ENCODE assay signal across 25 cellular contexts in the genomic region with DNA sequence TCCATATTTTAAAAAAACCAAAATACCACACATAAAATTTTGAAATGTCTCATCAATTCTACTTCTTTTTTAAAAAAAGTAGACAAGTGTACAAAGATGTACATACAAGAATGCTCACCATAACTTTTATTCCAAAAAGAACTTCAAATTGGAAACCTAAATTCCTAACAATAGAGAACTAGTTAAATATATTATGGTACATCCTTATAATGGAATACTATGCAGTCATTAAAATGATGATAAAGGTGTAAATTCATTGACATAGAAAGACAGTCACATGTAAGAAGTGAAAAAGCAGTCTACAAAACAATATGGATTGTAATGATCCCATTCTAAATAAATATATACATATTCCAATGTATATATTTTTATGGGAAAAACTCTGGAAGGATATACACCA.
"Had no signal": no experiment of that assay in that cellular context is flagged by ENCODE, and none has a peak within 500 bp of the region (broad histone marks: within the 10 kb centered on the region; RNA-seq: fewer than 3 reads in every experiment).

No MANE protein-coding gene starts in this region.

- H3K4me1 ChIP-seq: neural progenitor cell, parathyroid adenoma, right lobe of liver, sigmoid colon, stomach, thyroid gland, tibial nerve, upper lobe of left lung, vagina had no signal

- H3K9ac ChIP-seq: neural progenitor cell, parathyroid adenoma had no signal

- ATAC-seq: psoas muscle; right cardiac atrium; right lobe of liver; stimulated activated effector memory CD8-positive, alpha-beta T cell treated with anti-CD3 and anti-CD28 coated beads, Interleukin-12 subunit alpha, Interleukin-12 subunit beta, amount 100 ng/mL, for 72 hours; stimulated activated naive B cell treated with anti-CD40 and anti-IgM and Interleukin-4, amounts not matched to agents 10 μg/mL and 1 μg/mL and 100 μg/mL, for 72 hours had no signal

- DNase-seq: occipital lobe; ovary; posterior cingulate gyrus; psoas muscle; right cardiac atrium; right lobe of liver; sigmoid colon; small intestine; stimulated activated CD4-positive, alpha-beta T cell treated with anti-CD3 and anti-CD28 coated beads, Interleukin-15, amount 100 ng/mL, for 24 hours; stimulated activated CD4-positive, alpha-beta T cell treated with anti-CD3 and anti-CD28 coated beads, Interleukin-2, amount 100 ng/mL, for 24 hours; stimulated activated CD4-positive, alpha-beta T cell treated with anti-CD3 and anti-CD28 coated beads, Interleukin-2, amount 100 ng/mL, for 48 hours; stimulated activated CD4-positive, alpha-beta T cell treated with anti-CD3 and anti-CD28 coated beads, Interleukin-4, amount 100 ng/mL, for 24 hours; stimulated activated naive B cell treated with anti-CD40 and anti-IgM and Interleukin-4, amounts not matched to agents 10 μg/mL and 1 μg/mL and 100 μg/mL, for 72 hours; stimulated activated naive CD4-positive, alpha-beta T cell treated with Interleukin-2 at 50 U/mL for 16 hours; stomach; thyroid gland; trophoblast cell; upper lobe of left lung had no signal

- H3K4me2 ChIP-seq: neural progenitor cell had no signal

- H3K9me3 ChIP-seq: ovary, right lobe of liver, sigmoid colon, thoracic aorta, thyroid gland, tibial nerve, upper lobe of left lung, vagina had no signal

- H3K4me3 ChIP-seq: neural progenitor cell, ovary, psoas muscle, right lobe of liver, sigmoid colon, stomach, thoracic aorta, thyroid gland, tibial nerve, upper lobe of left lung, vagina had no signal

- H3K27me3 ChIP-seq: neural progenitor cell, ovary, right lobe of liver, sigmoid colon, stomach, thyroid gland, tibial nerve, upper lobe of left lung, vagina had no signal

- H3K36me3 ChIP-seq: neural progenitor cell, ovary, right lobe of liver, thoracic aorta, thyroid gland, vagina had no signal

- H3K27ac ChIP-seq: neural progenitor cell, ovary, parathyroid adenoma, psoas muscle, right lobe of liver, sigmoid colon, stomach, thoracic aorta, thyroid gland, tibial nerve, upper lobe of left lung, vagina had no signal

- FAIRE-seq: urothelium cell line had no signal

- H2AFZ ChIP-seq: neural progenitor cell, parathyroid adenoma had no signal
